ENCODE assay signal across 1 cellular context in the genomic region with DNA sequence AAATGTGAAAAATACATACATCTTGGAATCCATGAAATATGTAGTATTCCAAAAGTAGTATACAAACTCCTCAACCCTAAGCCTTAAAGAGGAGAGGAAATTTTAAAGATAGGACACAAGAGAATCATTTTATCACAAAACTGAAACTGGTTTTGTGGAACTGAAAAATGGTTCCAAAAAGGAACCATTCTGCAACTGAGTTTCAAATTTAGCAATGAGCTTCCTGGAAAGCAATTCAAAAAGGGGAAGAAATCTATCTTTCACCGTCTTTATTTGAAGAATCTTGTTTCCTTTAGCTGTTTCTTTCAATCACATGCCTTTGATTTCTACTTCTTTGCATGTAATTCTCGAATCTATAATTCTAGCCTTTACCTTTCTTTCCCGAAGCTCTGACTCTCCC.
TF ChIP-seq lines count a peak whose summit lies in the region.

No MANE protein-coding gene starts in this region.

TF ChIP-seq in GM12878, 131 proteins besides CTCF, POLR2A, EP300 and RAD21:
- TF ChIP-seq ZNF274 (IDR thresholded peaks at IDR 0.05; ENCODE audit: insufficient read depth, insufficient read length) (no peak), SPI1 (IDR thresholded peaks at IDR 0.05; ENCODE audit: borderline replicate concordance, insufficient read depth, low read depth, low read length) (peak; percentile 55; the same call in 1 of the 2 replicates)
